ENCODE assay signal across 8 cellular contexts in the genomic region with DNA sequence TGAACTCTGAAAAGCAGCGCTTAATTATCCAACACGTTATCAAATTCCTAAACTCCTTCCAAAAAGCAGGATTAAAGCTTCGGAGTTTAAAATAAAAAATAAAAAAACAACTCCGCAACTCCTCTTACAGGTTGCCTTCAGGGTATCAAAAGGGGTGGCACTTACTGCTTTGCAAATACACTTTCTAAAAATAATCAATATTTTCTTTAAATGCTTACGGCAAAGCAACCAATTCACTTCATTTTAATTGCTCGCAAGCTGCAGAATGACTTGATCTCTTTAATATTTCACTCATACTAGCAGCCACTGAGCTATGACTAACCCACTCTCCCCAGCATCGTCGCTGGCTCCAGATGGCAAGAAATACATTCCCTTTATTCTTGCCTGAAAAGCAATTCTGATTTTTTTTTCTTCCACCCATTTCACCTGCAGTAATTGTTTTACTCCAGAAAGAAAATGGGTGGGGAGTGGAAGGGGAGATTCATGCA. TPM values are rescaled to one million over a fixed set of nuclear protein-coding genes. Genes with fewer than 3 reads are reported as not detected.
A peak's percentile ranks its signal among the peaks of the same experiment; 100 is the strongest.
DNase-seq lines count a peak whose midpoint lies in the region; ATAC-seq and TF ChIP-seq lines count a peak whose summit lies in the region.

No MANE protein-coding gene starts in this region.

- no peak overlapping the region for H3K27ac Mint-ChIP-seq in Calu3 (ENCODE audit: unreplicated experiment)
- H3K27ac Mint-ChIP-seq in naive thymus-derived CD8-positive, alpha-beta T cell, result peak overlapping the region in 1 of 10 donors; percentile 49

- POLR2A ChIA-PET in naive thymus-derived CD8-positive, alpha-beta T cell (lab: Charles Lee), result no interaction called here

- BruUV-seq in Calu3 (replicated peaks; lab: Mats Ljungman, UMichigan), result no TSS peak

- H3K36me3 ChIP-seq in NT2/D1 (ENCODE audit: insufficient read depth, insufficient read length, low read length), result no peaks in the 10 kb centered on the region
- H3K36me3 ChIP-seq in endocrine pancreas (ENCODE audit: control insufficient read depth, insufficient read depth, low read length), result no peaks in the 10 kb centered on the region

- H3K4me1 ChIP-seq in NT2/D1 (ENCODE audit: insufficient read depth, insufficient read length), result no peaks in the 10 kb centered on the region
- H3K4me1 ChIP-seq in endocrine pancreas (ENCODE audit: control insufficient read depth, insufficient read depth, low read length), result peaks cover 7% of the 10 kb centered on the region

- no peaks in the 10 kb centered on the region for H3K27me3 Mint-ChIP-seq in Calu3 (ENCODE audit: unreplicated experiment)
- H3K27me3 Mint-ChIP-seq in naive thymus-derived CD8-positive, alpha-beta T cell, result peaks cover 29 to 52% (median 31%) of the 10 kb centered on the region in 5 donors

- CTCF ChIA-PET in Calu3 (lab: Charles Lee), result interaction anchor here (1.0 to 1.7 kb wide), 3 partner anchors 18 to 58 kb away, joined by 3 to 5 read pairs (median 4); no protein-coding TSS in a partner anchor

- H3K4me3 Mint-ChIP-seq in Calu3 (ENCODE audit: low read depth, unreplicated experiment), result peak overlapping the region; percentile 59
- H3K4me3 Mint-ChIP-seq in naive thymus-derived CD8-positive, alpha-beta T cell, result peak overlapping the region; percentile 67 to 84 (median 80)

- H3K4me1 Mint-ChIP-seq in Calu3 (ENCODE audit: low read depth, unreplicated experiment), result peaks cover 7% of the 10 kb centered on the region
- peaks cover 2 to 16% (median 14%) of the 10 kb centered on the region in 4 donors for H3K4me1 Mint-ChIP-seq in naive thymus-derived CD8-positive, alpha-beta T cell

- H3K9me3 Mint-ChIP-seq in Calu3 (ENCODE audit: low read depth, unreplicated experiment), result no peaks in the 10 kb centered on the region
- H3K9me3 Mint-ChIP-seq in naive thymus-derived CD8-positive, alpha-beta T cell, result no peaks in the 10 kb centered on the region

- H3K9ac ChIP-seq in NT2/D1 (ENCODE audit: insufficient read length, low read depth) (peak overlapping the region; percentile 56), endocrine pancreas (ENCODE audit: control insufficient read depth, insufficient read depth, low read length) (peak overlapping the region; percentile 41)

- H3K4me3 ChIP-seq in NT2/D1 (ENCODE audit: insufficient read length, low read depth), result peak overlapping the region; percentile 37
- H3K4me3 ChIP-seq in endocrine pancreas (ENCODE audit: control insufficient read depth, insufficient read depth, low read length), result peak overlapping the region; percentile 90

- TF ChIP-seq CTCF in Calu3 (IDR thresholded peaks at IDR 0.05; ENCODE audit: unreplicated experiment), result no peak
- no peak for TF ChIP-seq CTCF in GM10266 (IDR thresholded peaks at IDR 0.05; ENCODE audit: control insufficient read depth, insufficient read depth, low read depth, missing control alignments)

- peak; percentile 11 for DNase-seq in Calu3
- DNase-seq in NT2/D1 (ENCODE audit: low read depth, low spot score), result no peak
- no peak for DNase-seq in naive thymus-derived CD8-positive, alpha-beta T cell
- DNase-seq in D341Med (ENCODE audit: low spot score), result no peak
- no peak for DNase-seq in GM10266 (ENCODE audit: extremely low spot score)
- no peak for DNase-seq in stimulated activated CD4-positive, alpha-beta T cell treated with anti-CD3 and anti-CD28 coated beads, Interleukin-4, amount 100 ng/mL, for 24 hours

- no peak for ATAC-seq in naive thymus-derived CD8-positive, alpha-beta T cell
- ATAC-seq in HG02973 (IDR thresholded peaks at IDR 0.05; ENCODE audit: unreplicated experiment), result no peak

- intact Hi-C loops in Calu3 (cut with micrococcal nuclease; ENCODE audit: unreplicated experiment), result loop anchor here (5.0 kb wide), 1 partner anchor 40 kb away; no protein-coding TSS in a partner anchor

- H3K9me3 ChIP-seq in NT2/D1 (ENCODE audit: insufficient read depth, low read length) (no peaks in the 10 kb centered on the region), endocrine pancreas (ENCODE audit: control insufficient read depth, low read length) (no peaks in the 10 kb centered on the region)

- H3K27me3 ChIP-seq in NT2/D1 (ENCODE audit: insufficient read depth, insufficient read length), result peaks cover 47% of the 10 kb centered on the region
- H3K27me3 ChIP-seq in endocrine pancreas (ENCODE audit: control insufficient read depth, insufficient read depth, low read length), result no peaks in the 10 kb centered on the region

- no peaks in the 10 kb centered on the region for H3K36me3 Mint-ChIP-seq in Calu3 (ENCODE audit: insufficient read depth, unreplicated experiment)
- H3K36me3 Mint-ChIP-seq in naive thymus-derived CD8-positive, alpha-beta T cell, result no peaks in the 10 kb centered on the region

RNA-seq across cellular contexts. Expression of a gene that starts 54.4 kb away (rescaled TPM):
- 10.8 and 10.9 TPM in 2 replicates for total RNA-seq in Calu3 (2022)
- 10 to 100 TPM; 24.8 to 25.1 TPM for total RNA-seq in naive thymus-derived CD8-positive, alpha-beta T cell
- 1 to 10 TPM; 4.9 to 7.6 (median 6.5) TPM for polyA plus RNA-seq in naive thymus-derived CD8-positive, alpha-beta T cell
